ENCODE assay signal across 28 cellular contexts in the genomic region with DNA sequence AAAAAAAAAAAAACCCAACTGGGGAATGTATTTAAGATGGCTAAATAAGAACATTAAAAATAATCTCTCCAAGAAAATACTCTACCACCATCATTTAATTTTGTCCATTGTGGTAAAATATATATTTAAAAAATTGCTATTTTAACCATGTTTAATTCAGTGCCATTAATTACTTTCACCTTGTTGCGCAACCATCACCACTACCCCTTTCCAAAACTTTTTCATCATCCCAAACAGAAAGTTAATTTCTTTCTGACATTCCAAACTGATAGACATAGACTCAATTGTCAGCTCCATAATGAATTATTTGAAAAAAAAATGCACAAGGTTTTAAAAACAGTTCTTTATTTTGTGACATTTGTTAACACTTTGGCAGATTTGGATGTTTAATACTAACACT.
"Had no signal": no experiment of that assay in that cellular context is flagged by ENCODE, and none has a peak within 500 bp of the region (broad histone marks: within the 10 kb centered on the region; RNA-seq: fewer than 3 reads in every experiment).

No MANE protein-coding gene starts in this region.

- DNase-seq: natural killer cell; occipital lobe; ovary; posterior cingulate gyrus; psoas muscle; right cardiac atrium; spleen; stimulated activated CD4-positive, alpha-beta T cell treated with anti-CD3 and anti-CD28 coated beads, Interleukin-12 subunit alpha, Interleukin-12 subunit beta, amount 100 ng/mL, for 4 hours; stimulated activated CD4-positive, alpha-beta T cell treated with anti-CD3 and anti-CD28 coated beads, Interleukin-1b, Interleukin-23, amount 100 ng/mL, for 48 hours; stimulated activated CD4-positive, alpha-beta T cell treated with anti-CD3 and anti-CD28 coated beads, Interleukin-4, amount 100 ng/mL, for 1 hour; stimulated activated CD4-positive, alpha-beta T cell treated with anti-CD3 and anti-CD28 coated beads, Interleukin-4, amount 100 ng/mL, for 4 hours; stimulated activated CD8-positive, alpha-beta memory T cell treated with anti-CD3 and anti-CD28 coated beads, Interleukin-4, amount 100 ng/mL, for 48 hours; stimulated activated naive CD4-positive, alpha-beta T cell; stimulated activated naive CD8-positive, alpha-beta T cell treated with anti-CD3 and anti-CD28 coated beads, Interleukin-15, amount 100 ng/mL, for 72 hours; stimulated activated naive CD8-positive, alpha-beta T cell treated with anti-CD3 and anti-CD28 coated beads, Interleukin-15, Interleukin-2, amounts not matched to agents 100 U/mL and 50 U/mL, for 24 hours; substantia nigra; testis; tibial artery; transverse colon; upper lobe of right lung; uterus had no signal

- H3K9ac ChIP-seq: neural progenitor cell, parathyroid adenoma had no signal

- H3K27ac ChIP-seq: neural progenitor cell, ovary, parathyroid adenoma, psoas muscle, skin epidermis, spleen, suprapubic skin, testis, tibial artery, transverse colon, upper lobe of right lung, uterus had no signal

- H3K4me3 ChIP-seq: neural progenitor cell, ovary, psoas muscle, skin epidermis, smooth muscle cell, spleen, suprapubic skin, testis, tibial artery, transverse colon, upper lobe of right lung, uterus had no signal

- H2AFZ ChIP-seq: neural progenitor cell, parathyroid adenoma had no signal

- H3K9me3 ChIP-seq: ovary, psoas muscle, spleen, suprapubic skin, testis, tibial artery, transverse colon, upper lobe of right lung, uterus had no signal

- H3K36me3 ChIP-seq: neural progenitor cell, ovary, spleen, suprapubic skin, tibial artery, transverse colon, upper lobe of right lung, uterus had no signal

- H3K79me2 ChIP-seq: parathyroid adenoma had no signal

- H3K4me1 ChIP-seq: neural progenitor cell, parathyroid adenoma, psoas muscle, spleen, suprapubic skin, testis, tibial artery, transverse colon, upper lobe of right lung, uterus had no signal

- H3K4me2 ChIP-seq: neural progenitor cell, smooth muscle cell had no signal

- H3K27me3 ChIP-seq: neural progenitor cell, ovary, spleen, suprapubic skin, testis, tibial artery, transverse colon, upper lobe of right lung, uterus had no signal

- ATAC-seq: natural killer cell; psoas muscle; right cardiac atrium; sciatic nerve; stimulated activated memory B cell treated with anti-CD40 and anti-IgM and Interleukin-4, amounts not matched to agents 10 μg/mL and 1 μg/mL and 100 μg/mL, for 72 hours; stimulated activated naive CD8-positive, alpha-beta T cell treated with anti-CD3 and anti-CD28 coated beads, Interleukin-15, amount 100 ng/mL, for 72 hours; stimulated activated naive CD8-positive, alpha-beta T cell treated with anti-CD3 and anti-CD28 coated beads, Interleukin-15, Interleukin-2, amounts not matched to agents 100 U/mL and 50 U/mL, for 24 hours; upper lobe of right lung had no signal
